In the genomic region with DNA sequence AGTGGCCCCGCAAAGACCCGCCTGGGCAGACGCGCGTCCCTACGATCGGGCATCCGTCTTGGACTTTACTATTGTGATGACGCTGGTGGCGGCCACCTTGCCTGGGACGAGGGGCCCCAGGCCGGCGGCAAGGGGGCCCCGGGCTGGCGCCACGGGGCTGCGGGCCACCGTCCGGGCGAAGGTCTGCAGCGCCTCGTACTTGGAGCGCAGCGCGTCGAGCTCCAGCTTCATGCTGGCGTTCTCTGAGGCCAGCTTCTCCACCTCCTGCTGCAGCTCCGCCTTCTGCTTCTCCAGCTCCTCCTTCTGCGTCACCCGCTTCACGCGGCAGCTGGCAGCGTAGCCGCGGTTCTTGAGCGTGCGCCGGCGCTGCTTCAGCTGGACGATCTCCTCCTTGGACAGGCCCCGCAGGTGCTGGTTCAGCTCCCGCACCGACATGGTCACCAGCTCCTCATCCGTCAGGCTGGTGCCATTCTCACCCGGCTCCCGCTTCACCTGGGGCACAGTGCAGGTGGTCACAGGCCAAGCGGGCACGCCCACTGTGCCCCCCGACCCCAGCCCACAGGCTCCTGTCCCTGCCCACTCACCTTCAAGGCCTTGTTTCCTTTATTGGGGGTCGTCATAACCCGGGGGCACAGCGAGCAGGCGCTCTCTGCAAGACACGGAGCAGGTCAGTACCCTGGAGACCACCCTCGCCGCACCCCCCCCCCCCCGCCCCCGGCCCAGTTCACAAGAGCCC, we compare ENCODE assay signal across 1 cellular context.
TF ChIP-seq lines count a peak whose summit lies in the region.

No MANE protein-coding gene starts in this region.

TF ChIP-seq in K562, 482 proteins besides CTCF, POLR2A, EP300 and RAD21 (continued from another document):
- TF ChIP-seq RREB1 (CRISPR knock-in tag; IDR thresholded peaks at IDR 0.05), result no peak
- 0 out of 2 replicates have a peak, but pooled peaks have one; percentile 52 for TF ChIP-seq ZBTB7A (IDR thresholded peaks at IDR 0.05; ENCODE audit: borderline replicate concordance, control insufficient read depth, low read depth, low read length)
- TF ChIP-seq HNRNPLL (IDR thresholded peaks at IDR 0.05; ENCODE audit: low read depth, low read length, poor library complexity, severe bottlenecking), result peak; percentile 79
- TF ChIP-seq, protein P1, sequence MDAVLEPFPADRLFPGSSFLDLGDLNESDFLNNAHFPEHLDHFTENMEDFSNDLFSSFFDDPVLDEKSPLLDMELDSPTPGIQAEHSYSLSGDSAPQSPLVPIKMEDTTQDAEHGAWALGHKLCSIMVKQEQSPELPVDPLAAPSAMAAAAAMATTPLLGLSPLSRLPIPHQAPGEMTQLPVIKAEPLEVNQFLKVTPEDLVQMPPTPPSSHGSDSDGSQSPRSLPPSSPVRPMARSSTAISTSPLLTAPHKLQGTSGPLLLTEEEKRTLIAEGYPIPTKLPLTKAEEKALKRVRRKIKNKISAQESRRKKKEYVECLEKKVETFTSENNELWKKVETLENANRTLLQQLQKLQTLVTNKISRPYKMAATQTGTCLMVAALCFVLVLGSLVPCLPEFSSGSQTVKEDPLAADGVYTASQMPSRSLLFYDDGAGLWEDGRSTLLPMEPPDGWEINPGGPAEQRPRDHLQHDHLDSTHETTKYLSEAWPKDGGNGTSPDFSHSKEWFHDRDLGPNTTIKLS (IDR thresholded peaks at IDR 0.05; ENCODE audit: borderline replicate concordance, low read depth), result peak; percentile 50; the same call in 1 of the 2 replicates
- no peak for TF ChIP-seq ELF1 (tag; IDR thresholded peaks at IDR 0.05)
- TF ChIP-seq, protein P2, sequence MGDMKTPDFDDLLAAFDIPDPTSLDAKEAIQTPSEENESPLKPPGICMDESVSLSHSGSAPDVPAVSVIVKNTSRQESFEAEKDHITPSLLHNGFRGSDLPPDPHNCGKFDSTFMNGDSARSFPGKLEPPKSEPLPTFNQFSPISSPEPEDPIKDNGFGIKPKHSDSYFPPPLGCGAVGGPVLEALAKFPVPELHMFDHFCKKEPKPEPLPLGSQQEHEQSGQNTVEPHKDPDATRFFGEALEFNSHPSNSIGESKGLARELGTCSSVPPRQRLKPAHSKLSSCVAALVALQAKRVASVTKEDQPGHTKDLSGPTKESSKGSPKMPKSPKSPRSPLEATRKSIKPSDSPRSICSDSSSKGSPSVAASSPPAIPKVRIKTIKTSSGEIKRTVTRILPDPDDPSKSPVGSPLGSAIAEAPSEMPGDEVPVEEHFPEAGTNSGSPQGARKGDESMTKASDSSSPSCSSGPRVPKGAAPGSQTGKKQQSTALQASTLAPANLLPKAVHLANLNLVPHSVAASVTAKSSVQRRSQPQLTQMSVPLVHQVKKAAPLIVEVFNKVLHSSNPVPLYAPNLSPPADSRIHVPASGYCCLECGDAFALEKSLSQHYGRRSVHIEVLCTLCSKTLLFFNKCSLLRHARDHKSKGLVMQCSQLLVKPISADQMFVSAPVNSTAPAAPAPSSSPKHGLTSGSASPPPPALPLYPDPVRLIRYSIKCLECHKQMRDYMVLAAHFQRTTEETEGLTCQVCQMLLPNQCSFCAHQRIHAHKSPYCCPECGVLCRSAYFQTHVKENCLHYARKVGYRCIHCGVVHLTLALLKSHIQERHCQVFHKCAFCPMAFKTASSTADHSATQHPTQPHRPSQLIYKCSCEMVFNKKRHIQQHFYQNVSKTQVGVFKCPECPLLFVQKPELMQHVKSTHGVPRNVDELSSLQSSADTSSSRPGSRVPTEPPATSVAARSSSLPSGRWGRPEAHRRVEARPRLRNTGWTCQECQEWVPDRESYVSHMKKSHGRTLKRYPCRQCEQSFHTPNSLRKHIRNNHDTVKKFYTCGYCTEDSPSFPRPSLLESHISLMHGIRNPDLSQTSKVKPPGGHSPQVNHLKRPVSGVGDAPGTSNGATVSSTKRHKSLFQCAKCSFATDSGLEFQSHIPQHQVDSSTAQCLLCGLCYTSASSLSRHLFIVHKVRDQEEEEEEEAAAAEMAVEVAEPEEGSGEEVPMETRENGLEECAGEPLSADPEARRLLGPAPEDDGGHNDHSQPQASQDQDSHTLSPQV (IDR thresholded peaks at IDR 0.05), result peak; percentile 92
- TF ChIP-seq CXXC5 (CRISPR knock-in tag; IDR thresholded peaks at IDR 0.05), result peak; percentile 72
- no peak for TF ChIP-seq HNRNPH1 (optimal IDR thresholded peaks at IDR 0.05; ENCODE audit: low read depth, low read length)
- TF ChIP-seq NRF1 (conservative IDR thresholded peaks at IDR 0.05 in 1 of 2, IDR thresholded peaks at IDR 0.05 in 1 of 2), result peak; percentile 88 to 90
- TF ChIP-seq C11orf30 (IDR thresholded peaks at IDR 0.05; ENCODE audit: low read depth), result no peak
- no peak for TF ChIP-seq ZNF830 (CRISPR knock-in tag; IDR thresholded peaks at IDR 0.05)
- TF ChIP-seq PCBP1 (IDR thresholded peaks at IDR 0.05; ENCODE audit: low read depth, low read length, poor library complexity, severe bottlenecking), result peak; percentile 54
- TF ChIP-seq RBM39 (optimal IDR thresholded peaks at IDR 0.05; ENCODE audit: low read depth, low read length), result no peak
- no peak for TF ChIP-seq MCM5 (IDR thresholded peaks at IDR 0.05; ENCODE audit: low read depth)
- TF ChIP-seq MCM2 (IDR thresholded peaks at IDR 0.05; ENCODE audit: low read depth), result no peak
- TF ChIP-seq, protein P3, sequence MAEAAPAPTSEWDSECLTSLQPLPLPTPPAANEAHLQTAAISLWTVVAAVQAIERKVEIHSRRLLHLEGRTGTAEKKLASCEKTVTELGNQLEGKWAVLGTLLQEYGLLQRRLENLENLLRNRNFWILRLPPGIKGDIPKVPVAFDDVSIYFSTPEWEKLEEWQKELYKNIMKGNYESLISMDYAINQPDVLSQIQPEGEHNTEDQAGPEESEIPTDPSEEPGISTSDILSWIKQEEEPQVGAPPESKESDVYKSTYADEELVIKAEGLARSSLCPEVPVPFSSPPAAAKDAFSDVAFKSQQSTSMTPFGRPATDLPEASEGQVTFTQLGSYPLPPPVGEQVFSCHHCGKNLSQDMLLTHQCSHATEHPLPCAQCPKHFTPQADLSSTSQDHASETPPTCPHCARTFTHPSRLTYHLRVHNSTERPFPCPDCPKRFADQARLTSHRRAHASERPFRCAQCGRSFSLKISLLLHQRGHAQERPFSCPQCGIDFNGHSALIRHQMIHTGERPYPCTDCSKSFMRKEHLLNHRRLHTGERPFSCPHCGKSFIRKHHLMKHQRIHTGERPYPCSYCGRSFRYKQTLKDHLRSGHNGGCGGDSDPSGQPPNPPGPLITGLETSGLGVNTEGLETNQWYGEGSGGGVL (CRISPR knock-in tag; IDR thresholded peaks at IDR 0.05), result no peak
- TF ChIP-seq, protein P4, sequence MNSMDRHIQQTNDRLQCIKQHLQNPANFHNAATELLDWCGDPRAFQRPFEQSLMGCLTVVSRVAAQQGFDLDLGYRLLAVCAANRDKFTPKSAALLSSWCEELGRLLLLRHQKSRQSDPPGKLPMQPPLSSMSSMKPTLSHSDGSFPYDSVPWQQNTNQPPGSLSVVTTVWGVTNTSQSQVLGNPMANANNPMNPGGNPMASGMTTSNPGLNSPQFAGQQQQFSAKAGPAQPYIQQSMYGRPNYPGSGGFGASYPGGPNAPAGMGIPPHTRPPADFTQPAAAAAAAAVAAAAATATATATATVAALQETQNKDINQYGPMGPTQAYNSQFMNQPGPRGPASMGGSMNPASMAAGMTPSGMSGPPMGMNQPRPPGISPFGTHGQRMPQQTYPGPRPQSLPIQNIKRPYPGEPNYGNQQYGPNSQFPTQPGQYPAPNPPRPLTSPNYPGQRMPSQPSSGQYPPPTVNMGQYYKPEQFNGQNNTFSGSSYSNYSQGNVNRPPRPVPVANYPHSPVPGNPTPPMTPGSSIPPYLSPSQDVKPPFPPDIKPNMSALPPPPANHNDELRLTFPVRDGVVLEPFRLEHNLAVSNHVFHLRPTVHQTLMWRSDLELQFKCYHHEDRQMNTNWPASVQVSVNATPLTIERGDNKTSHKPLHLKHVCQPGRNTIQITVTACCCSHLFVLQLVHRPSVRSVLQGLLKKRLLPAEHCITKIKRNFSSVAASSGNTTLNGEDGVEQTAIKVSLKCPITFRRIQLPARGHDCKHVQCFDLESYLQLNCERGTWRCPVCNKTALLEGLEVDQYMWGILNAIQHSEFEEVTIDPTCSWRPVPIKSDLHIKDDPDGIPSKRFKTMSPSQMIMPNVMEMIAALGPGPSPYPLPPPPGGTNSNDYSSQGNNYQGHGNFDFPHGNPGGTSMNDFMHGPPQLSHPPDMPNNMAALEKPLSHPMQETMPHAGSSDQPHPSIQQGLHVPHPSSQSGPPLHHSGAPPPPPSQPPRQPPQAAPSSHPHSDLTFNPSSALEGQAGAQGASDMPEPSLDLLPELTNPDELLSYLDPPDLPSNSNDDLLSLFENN (IDR thresholded peaks at IDR 0.05; ENCODE audit: low read depth in 2 of 2, low read length in 2 of 2), result no peak
- no peak for TF ChIP-seq RAD51 (IDR thresholded peaks at IDR 0.05; ENCODE audit: borderline replicate concordance, low read depth)
- peak; percentile 33; the same call in 1 of the 2 replicates for TF ChIP-seq RNF2 (IDR thresholded peaks at IDR 0.05)
- TF ChIP-seq NR4A1 (CRISPR knock-in tag; IDR thresholded peaks at IDR 0.05), result no peak
- TF ChIP-seq NR4A1 (tag; IDR thresholded peaks at IDR 0.05), result 0 out of 2 replicates have a peak, but pooled peaks have one; percentile 47
- no peak for TF ChIP-seq CSDE1 (IDR thresholded peaks at IDR 0.05)
- no peak for TF ChIP-seq MCM7 (IDR thresholded peaks at IDR 0.05)
- no peak for TF ChIP-seq ILF3 (IDR thresholded peaks at IDR 0.05; ENCODE audit: borderline replicate concordance)
- TF ChIP-seq ZNF766 (CRISPR knock-in tag; conservative IDR thresholded peaks at IDR 0.05), result no peak; the same call in 1 of the 2 replicates
- TF ChIP-seq, protein P5, sequence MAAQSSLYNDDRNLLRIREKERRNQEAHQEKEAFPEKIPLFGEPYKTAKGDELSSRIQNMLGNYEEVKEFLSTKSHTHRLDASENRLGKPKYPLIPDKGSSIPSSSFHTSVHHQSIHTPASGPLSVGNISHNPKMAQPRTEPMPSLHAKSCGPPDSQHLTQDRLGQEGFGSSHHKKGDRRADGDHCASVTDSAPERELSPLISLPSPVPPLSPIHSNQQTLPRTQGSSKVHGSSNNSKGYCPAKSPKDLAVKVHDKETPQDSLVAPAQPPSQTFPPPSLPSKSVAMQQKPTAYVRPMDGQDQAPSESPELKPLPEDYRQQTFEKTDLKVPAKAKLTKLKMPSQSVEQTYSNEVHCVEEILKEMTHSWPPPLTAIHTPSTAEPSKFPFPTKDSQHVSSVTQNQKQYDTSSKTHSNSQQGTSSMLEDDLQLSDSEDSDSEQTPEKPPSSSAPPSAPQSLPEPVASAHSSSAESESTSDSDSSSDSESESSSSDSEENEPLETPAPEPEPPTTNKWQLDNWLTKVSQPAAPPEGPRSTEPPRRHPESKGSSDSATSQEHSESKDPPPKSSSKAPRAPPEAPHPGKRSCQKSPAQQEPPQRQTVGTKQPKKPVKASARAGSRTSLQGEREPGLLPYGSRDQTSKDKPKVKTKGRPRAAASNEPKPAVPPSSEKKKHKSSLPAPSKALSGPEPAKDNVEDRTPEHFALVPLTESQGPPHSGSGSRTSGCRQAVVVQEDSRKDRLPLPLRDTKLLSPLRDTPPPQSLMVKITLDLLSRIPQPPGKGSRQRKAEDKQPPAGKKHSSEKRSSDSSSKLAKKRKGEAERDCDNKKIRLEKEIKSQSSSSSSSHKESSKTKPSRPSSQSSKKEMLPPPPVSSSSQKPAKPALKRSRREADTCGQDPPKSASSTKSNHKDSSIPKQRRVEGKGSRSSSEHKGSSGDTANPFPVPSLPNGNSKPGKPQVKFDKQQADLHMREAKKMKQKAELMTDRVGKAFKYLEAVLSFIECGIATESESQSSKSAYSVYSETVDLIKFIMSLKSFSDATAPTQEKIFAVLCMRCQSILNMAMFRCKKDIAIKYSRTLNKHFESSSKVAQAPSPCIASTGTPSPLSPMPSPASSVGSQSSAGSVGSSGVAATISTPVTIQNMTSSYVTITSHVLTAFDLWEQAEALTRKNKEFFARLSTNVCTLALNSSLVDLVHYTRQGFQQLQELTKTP (IDR thresholded peaks at IDR 0.05; ENCODE audit: low read depth in 1 of 2, partially characterized antibody in 2 of 2), result no peak
